ENCODE assay signal across 8 cellular contexts in genomic region chr14:64880382-64881121, GRCh38. TPM values are rescaled to one million over a fixed set of nuclear protein-coding genes. Genes with fewer than 3 reads are reported as not detected.
DNase-seq lines count a peak whose midpoint lies in the region; ATAC-seq and TF ChIP-seq lines count a peak whose summit lies in the region.

No MANE protein-coding gene starts in this region.

- H3K27me3 ChIP-seq in HUES48 (ENCODE audit: control insufficient read depth, insufficient read depth, low read length) (peaks cover 65% of the 10 kb centered on the region), SK-N-SH (ENCODE audit: insufficient read depth) (peaks cover 44% of the 10 kb centered on the region), hepatocyte (peaks cover 71% of the 10 kb centered on the region)

- H3K4me1 Mint-ChIP-seq in activated naive CD8-positive, alpha-beta T cell (ENCODE audit: low read depth), result peaks cover 7% of the 10 kb centered on the region

- H2AFZ ChIP-seq in SK-N-SH (ENCODE audit: low read depth) (peak overlapping the region; percentile 86), hepatocyte (peak overlapping the region; percentile 81)

- H3K4me3 Mint-ChIP-seq in activated naive CD8-positive, alpha-beta T cell, result peak overlapping the region; percentile 89

- H3F3A ChIP-seq in SK-N-SH (replicated peaks; ENCODE audit: insufficient read depth), result no peaks in the 10 kb centered on the region

- H3K79me2 ChIP-seq in SK-N-SH (ENCODE audit: insufficient read depth) (no peaks in the 10 kb centered on the region), hepatocyte (no peaks in the 10 kb centered on the region)

- H3K4me2 ChIP-seq in SK-N-SH (peak overlapping the region; percentile 81), hepatocyte (peak overlapping the region; percentile 98)

- POLR2A ChIA-PET in SK-N-SH (lab: Yijun Ruan, JAX), result interaction anchor here (2.1 kb wide), 1 partner anchor 57 kb away, joined by 9 read pairs; no protein-coding TSS in a partner anchor

- no peak overlapping the region for H3K27ac ChIP-seq in HUES48 (ENCODE audit: low read depth, low read length)
- peak overlapping the region in 1 of 2 experiments; percentile 55; a peak in 2 of 4 replicates for H3K27ac ChIP-seq in SK-N-SH (ENCODE audit: low read depth in 2 of 2, low read length in 1 of 2)
- H3K27ac ChIP-seq in hepatocyte, result no peak overlapping the region

- H3K27ac Mint-ChIP-seq in activated naive CD8-positive, alpha-beta T cell, result no peak overlapping the region

- no peaks in the 10 kb centered on the region for H3K36me3 Mint-ChIP-seq in activated naive CD8-positive, alpha-beta T cell

- H4K20me1 ChIP-seq in SK-N-SH (ENCODE audit: insufficient read depth) (no peaks in the 10 kb centered on the region), hepatocyte (ENCODE audit: insufficient read depth, poor library complexity, severe bottlenecking) (no peaks in the 10 kb centered on the region)

- H3K27me3 Mint-ChIP-seq in activated naive CD8-positive, alpha-beta T cell, result peaks cover 16% of the 10 kb centered on the region

- intact Hi-C loops in sciatic nerve (cut with DNase I), result no loop called here

- 17% methylated on average over 26 of the region's 42 CpGs for WGBS in SK-N-SH (ENCODE audit: low lambda C conversion rate)
- 2% methylated on average over 35 of the region's 42 CpGs for WGBS in hepatocyte (ENCODE audit: low lambda C conversion rate, missing lambda C conversion rate)

- H3K9me3 ChIP-seq in HUES48 (ENCODE audit: control insufficient read depth, insufficient read depth, low read length) (no peaks in the 10 kb centered on the region), SK-N-SH (no peaks in the 10 kb centered on the region), hepatocyte (ENCODE audit: low read depth) (no peaks in the 10 kb centered on the region)

- TF ChIP-seq CTCF in SK-N-SH (IDR thresholded peaks at IDR 0.05), result no peak
- TF ChIP-seq CTCF in hepatocyte (IDR thresholded peaks at IDR 0.05; ENCODE audit: poor library complexity), result no peak

- H3K36me3 ChIP-seq in HUES48 (ENCODE audit: control insufficient read depth, insufficient read depth, low read length) (no peaks in the 10 kb centered on the region), SK-N-SH (replicated peaks in 1 of 2; ENCODE audit: control insufficient read depth in 1 of 2, insufficient read depth in 2 of 2, low read length in 1 of 2) (no peaks in the 10 kb centered on the region), hepatocyte (replicated peaks; ENCODE audit: insufficient read depth, low read depth) (no peaks in the 10 kb centered on the region)

- no peak for TF ChIP-seq EP300 in SK-N-SH (IDR thresholded peaks at IDR 0.05; ENCODE audit: borderline replicate concordance in 1 of 2, low read depth in 1 of 2, low read length in 1 of 2)

- DNase-seq in SK-N-SH, result peak; percentile 89
- peak; percentile 60 for DNase-seq in hepatocyte (ENCODE audit: low spot score)
- DNase-seq in sciatic nerve (ENCODE audit: low spot score), result peak; percentile 64

- CTCF ChIA-PET in SK-N-SH (lab: Yijun Ruan, JAX), result interaction anchor here (0.6 to 7.0 kb wide), 10 partner anchors 11 to 533 kb away, joined by 3 to 88 read pairs (median 4); no protein-coding TSS in a partner anchor

- H3K9me2 ChIP-seq in SK-N-SH (no peaks in the 10 kb centered on the region), hepatocyte (replicated peaks; ENCODE audit: insufficient read depth) (no peaks in the 10 kb centered on the region)

- H3K9me3 Mint-ChIP-seq in activated naive CD8-positive, alpha-beta T cell (ENCODE audit: low read depth), result no peaks in the 10 kb centered on the region

- peak overlapping the region; percentile 53; the same call in 1 of the 2 replicates for H3K9ac ChIP-seq in HUES48 (ENCODE audit: low read depth, low read length)
- no peak overlapping the region for H3K9ac ChIP-seq in SK-N-SH

- H3K4me3 ChIP-seq in GM08714 (ENCODE audit: low read length) (peak overlapping the region; percentile 74), HUES48 (ENCODE audit: low read depth, low read length) (peak overlapping the region; percentile 86), SK-N-SH (ENCODE audit: low read depth in 2 of 2, low read length in 1 of 2) (peak overlapping the region; percentile 54 to 60), hepatocyte (peak overlapping the region; percentile 66)

- no peak for TF ChIP-seq RAD21 in SK-N-SH (IDR thresholded peaks at IDR 0.05; ENCODE audit: low read length)

- peaks cover 9% of the 10 kb centered on the region for H3K4me1 ChIP-seq in HUES48 (ENCODE audit: control insufficient read depth, insufficient read depth, low read length)
- H3K4me1 ChIP-seq in SK-N-SH (ENCODE audit: control insufficient read depth in 1 of 2, insufficient read depth in 2 of 2, low read depth in 1 of 2, low read length in 1 of 2), result peaks cover 0 to 17% of the 10 kb centered on the region in 2 experiments; a peak in 2 of 4 replicates
- no peaks in the 10 kb centered on the region for H3K4me1 ChIP-seq in hepatocyte (ENCODE audit: insufficient read depth)

- peak; percentile 79 for ATAC-seq in sciatic nerve
- ATAC-seq in GM18520 (IDR thresholded peaks at IDR 0.05; ENCODE audit: unreplicated experiment), result no peak
- ATAC-seq in HG02981 (IDR thresholded peaks at IDR 0.05; ENCODE audit: unreplicated experiment), result no peak

TF ChIP-seq in SK-N-SH, 30 proteins besides CTCF, POLR2A, EP300 and RAD21 (continues in another document):
- TF ChIP-seq SIN3A (IDR thresholded peaks at IDR 0.05; ENCODE audit: borderline replicate concordance, low read depth, low read length) (no peak), ELF1 (IDR thresholded peaks at IDR 0.05) (no peak), REST (IDR thresholded peaks at IDR 0.05; ENCODE audit: low read depth, low read length) (no peak), CHD2 (IDR thresholded peaks at IDR 0.05; ENCODE audit: low read length, partially characterized antibody) (no peak), IRF3 (IDR thresholded peaks at IDR 0.05; ENCODE audit: low read depth, low read length) (no peak), ZBTB33 (IDR thresholded peaks at IDR 0.05; ENCODE audit: borderline replicate concordance, low read depth) (no peak), GATA2 (CRISPR knock-in tag; IDR thresholded peaks at IDR 0.05) (no peak), FOXM1 (IDR thresholded peaks at IDR 0.05; ENCODE audit: low read depth) (no peak), RXRA (IDR thresholded peaks at IDR 0.05; ENCODE audit: borderline replicate concordance, low read depth) (no peak), TAF1 (IDR thresholded peaks at IDR 0.05; ENCODE audit: borderline replicate concordance, low read depth, low read length) (no peak)

RNA-seq across cellular contexts. Expression of gene SPTB, which starts 0.8 kb away (rescaled TPM):
- 0.15 and 0.24 TPM in 2 replicates for polyA plus RNA-seq in SK-N-SH (2012; rRNA removed)
- polyA plus RNA-seq in SK-N-SH (2012; cell fraction: cytosol; rRNA removed), result 0.08 TPM in 2 replicates
- 0.31 and 0.53 TPM in 2 replicates for polyA plus RNA-seq in SK-N-SH (2012; cell fraction: nucleus; rRNA removed)
- 1.1 and 2.1 TPM in 2 replicates for total RNA-seq in hepatocyte
- polyA plus RNA-seq in hepatocyte, result 1.1 and 1.7 TPM in 2 replicates
- 14.8 TPM for total RNA-seq in sciatic nerve

RNA-seq across cellular contexts. Expression of gene CHURC1, which starts 33.7 kb away (rescaled TPM):
- polyA plus RNA-seq in SK-N-SH (2012; rRNA removed), result 66.8 and 74.8 TPM in 2 replicates
- 90.1 and 147 TPM in 2 replicates for polyA plus RNA-seq in SK-N-SH (2012; cell fraction: cytosol; rRNA removed)
- polyA plus RNA-seq in SK-N-SH (2012; cell fraction: nucleus; rRNA removed), result 30.3 and 44.6 TPM in 2 replicates
- 62.4 and 71.1 TPM in 2 replicates for total RNA-seq in hepatocyte
- polyA plus RNA-seq in hepatocyte, result 134 TPM in 2 replicates
- 66.0 TPM for total RNA-seq in sciatic nerve
